ENCODE assay signal across 10 cellular contexts in genomic region chr19:54418030-54418929, GRCh38. TPM values are rescaled to one million over a fixed set of nuclear protein-coding genes. Genes with fewer than 3 reads are reported as not detected.
DNase-seq lines count a peak whose midpoint lies in the region; ATAC-seq and TF ChIP-seq lines count a peak whose summit lies in the region.
"Had no signal": no experiment of that assay in that cellular context is flagged by ENCODE, and none has a peak within 500 bp of the region (broad histone marks: within the 10 kb centered on the region; RNA-seq: fewer than 3 reads in every experiment).

No MANE protein-coding gene starts in this region.

- peaks cover 44% of the 10 kb centered on the region for H3K4me1 ChIP-seq in neural progenitor cell

- H4K20me1 ChIP-seq in neural progenitor cell (ENCODE audit: low read depth) = peaks cover 30% of the 10 kb centered on the region

- H3K79me2 ChIP-seq in neural progenitor cell (ENCODE audit: low read depth) = peaks cover 46% of the 10 kb centered on the region

- no peaks in the 10 kb centered on the region for H3K36me3 ChIP-seq in neural progenitor cell
- H3K36me3 ChIP-seq: HAP-1 had no signal

- ATAC-seq in HG03378 (IDR thresholded peaks at IDR 0.05; ENCODE audit: unreplicated experiment) = no peak
- ATAC-seq in HG03354 (IDR thresholded peaks at IDR 0.05; ENCODE audit: poor library complexity, severe bottlenecking, unreplicated experiment) = no peak
- ATAC-seq in HG03039 (IDR thresholded peaks at IDR 0.05; ENCODE audit: unreplicated experiment) = no peak

- H3K4me3 Mint-ChIP-seq in neural progenitor cell = peak overlapping the region; percentile 85

- peak overlapping the region in 58 of 59 donors; percentile 1 to 96 (median 80) for H3K4me3 ChIP-seq in dorsolateral prefrontal cortex
- peak overlapping the region; percentile 15 for H3K4me3 ChIP-seq in neural progenitor cell
- H3K4me3 ChIP-seq: HAP-1 had no signal

- DNase-seq in GM03348 (ENCODE audit: low spot score) (peak; percentile 13), NCI-H69 (lab: John Stamatoyannopoulos, UW) (peak; percentile 13), dorsolateral prefrontal cortex (peak in 4 of 10 donors; percentile 59 to 71 (median 63)), neural progenitor cell (ENCODE audit: low spot score) (peak; percentile 45), 8988T (no peak)
- DNase-seq: SW 1271 had no signal

- peak overlapping the region; percentile 85 for H3K27ac Mint-ChIP-seq in neural progenitor cell

- peaks cover 17% of the 10 kb centered on the region for H3K27me3 Mint-ChIP-seq in neural progenitor cell (ENCODE audit: insufficient read depth, low read depth)

- H2AFZ ChIP-seq in neural progenitor cell (replicated peaks) = no peak overlapping the region

- H3K36me3 Mint-ChIP-seq in neural progenitor cell = peaks cover 16% of the 10 kb centered on the region

- TF ChIP-seq CTCF in dorsolateral prefrontal cortex (IDR thresholded peaks at IDR 0.05 in 54 of 56, conservative IDR thresholded peaks at IDR 0.05 in 2 of 56; ENCODE audit: low read depth in 1 of 56, partially characterized antibody in 56 of 56) (peak in 2 of 56 donors; percentile 5 to 7), neural progenitor cell (IDR thresholded peaks at IDR 0.05) (no peak)

- no peak overlapping the region for H3K9ac ChIP-seq in neural progenitor cell

- H3F3A ChIP-seq in neural progenitor cell (ENCODE audit: low read depth) = peaks cover 49% of the 10 kb centered on the region

- H3K27ac ChIP-seq in dorsolateral prefrontal cortex (peak overlapping the region; percentile 85 to 100 (median 99)), neural progenitor cell (peak overlapping the region; percentile 81)

- peak overlapping the region; percentile 99 for H3K4me2 ChIP-seq in neural progenitor cell

- no peaks in the 10 kb centered on the region for H3K9me3 ChIP-seq in neural progenitor cell (ENCODE audit: low read depth)
- H3K9me3 ChIP-seq: HAP-1 had no signal

- H3K4me1 Mint-ChIP-seq in neural progenitor cell = peaks cover 48% of the 10 kb centered on the region

- peaks cover 8% of the 10 kb centered on the region for H3K9me3 Mint-ChIP-seq in neural progenitor cell

- peaks cover 0 to 27% (median 0%) of the 10 kb centered on the region in 45 donors for H3K27me3 ChIP-seq in dorsolateral prefrontal cortex
- peaks cover 11% of the 10 kb centered on the region for H3K27me3 ChIP-seq in neural progenitor cell

- intact Hi-C loops in dorsolateral prefrontal cortex (cut with DNase I) = no loop called here

RNA-seq across cellular contexts. Expression of gene TTYH1, which starts 3.0 kb away (rescaled TPM):
- 100 to 1,000 TPM; 150 to 805 (median 333) TPM for total RNA-seq in dorsolateral prefrontal cortex
- 34.2 and 128 TPM in 2 replicates for total RNA-seq in neural progenitor cell (ENCODE audit: low replicate concordance)

RNA-seq across cellular contexts. Expression of gene LENG8, which starts 30.7 kb away (rescaled TPM):
- total RNA-seq in dorsolateral prefrontal cortex (100 to 1,000 TPM; 122 to 322 (median 204) TPM), neural progenitor cell (ENCODE audit: low replicate concordance) (36.6 and 90.1 TPM in 2 replicates)

RNA-seq across cellular contexts. Expression of gene LENG9, which starts 45.3 kb away (rescaled TPM):
- total RNA-seq in dorsolateral prefrontal cortex = 1 to 10 TPM in 119 of 120 experiments, under 1 TPM in 1; 0.94 to 5.4 (median 3.1) TPM
- total RNA-seq in neural progenitor cell (ENCODE audit: low replicate concordance) = 0.79 and 4.0 TPM in 2 replicates

RNA-seq across cellular contexts. Expression of gene LAIR1, which starts 53.5 kb away (rescaled TPM):
- 10 to 100 TPM in 89 of 120 experiments, 1 to 10 TPM in 31; 2.9 to 58.6 (median 14.1) TPM for total RNA-seq in dorsolateral prefrontal cortex
- not detected in 2 replicates for total RNA-seq in neural progenitor cell (ENCODE audit: low replicate concordance)

RNA-seq across cellular contexts. Expression of gene CDC42EP5, which starts 54.8 kb away (rescaled TPM):
- total RNA-seq in dorsolateral prefrontal cortex = 10 to 100 TPM in 2 of 120 experiments, 1 to 10 TPM in 116, under 1 TPM in 2; 0.66 to 11.0 (median 3.4) TPM
- 1.1 TPM in 1 of 2 replicates, not detected in the other for total RNA-seq in neural progenitor cell (ENCODE audit: low replicate concordance)
